Comparison of ENCODE assay signal across 15 cellular contexts in the genomic region with DNA sequence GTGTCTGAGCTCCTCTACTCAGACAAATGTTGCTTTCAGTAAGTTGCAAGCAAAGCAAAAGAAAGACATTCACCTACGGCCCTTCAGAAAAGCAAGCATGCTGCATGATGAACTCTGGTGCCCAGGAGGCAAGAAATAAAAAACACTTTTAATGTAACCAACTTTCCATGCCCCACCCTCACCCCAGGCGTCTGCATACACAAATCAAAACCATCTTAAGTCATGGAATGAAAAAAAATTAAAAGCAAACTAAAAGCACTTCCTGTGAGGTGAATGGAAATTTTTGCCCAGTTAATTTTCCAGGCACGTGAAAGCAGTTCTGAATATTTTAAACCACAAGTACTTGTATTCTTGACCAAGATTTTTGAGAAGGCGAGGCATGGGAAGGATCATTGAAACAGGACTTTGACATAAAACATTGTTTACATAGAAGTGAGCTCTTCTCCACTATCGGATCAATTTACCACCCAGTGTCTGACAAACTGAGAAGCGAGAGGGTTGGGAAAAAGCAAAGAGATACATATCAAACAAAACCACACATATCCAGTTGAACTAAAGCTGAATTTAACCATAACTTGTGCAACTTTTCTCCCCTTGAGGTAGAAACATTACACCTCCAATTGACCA. TPM values are rescaled to one million over a fixed set of nuclear protein-coding genes. Genes with fewer than 3 reads are reported as not detected.
DNase-seq lines count a peak whose midpoint lies in the region; TF ChIP-seq lines count a peak whose summit lies in the region.
"Had no signal": no experiment of that assay in that cellular context is flagged by ENCODE, and none has a peak within 500 bp of the region (broad histone marks: within the 10 kb centered on the region; RNA-seq: fewer than 3 reads in every experiment).

No MANE protein-coding gene starts in this region.

- H3K79me2 ChIP-seq in PC-9 (ENCODE audit: low read depth) = no peaks in the 10 kb centered on the region

- CTCF ChIA-PET in activated CD4-positive, alpha-beta memory T cell treated with anti-CD3 and anti-CD28 coated beads for 36 hours (lab: Charles Lee) = interaction anchor here (0.6 to 1.4 kb wide), 8 partner anchors 9 to 175 kb away, joined by 3 to 8 read pairs (median 3); no protein-coding TSS in a partner anchor
- CTCF ChIA-PET in PC-9 (lab: Charles Lee) = no interaction called here

- H3K9me3 ChIP-seq in KOPT-K1 (ENCODE audit: insufficient read depth, low read length, poor library complexity, severe bottlenecking) (no peaks in the 10 kb centered on the region), PC-9 (ENCODE audit: insufficient read depth, low read depth) (no peaks in the 10 kb centered on the region)
- H3K9me3 ChIP-seq: breast epithelium had no signal

- peak overlapping the region; percentile 74 for H3K4me3 Mint-ChIP-seq in activated CD4-positive, alpha-beta memory T cell treated with anti-CD3 and anti-CD28 coated beads for 36 hours
- no peak overlapping the region for H3K4me3 Mint-ChIP-seq in CD14-positive monocyte
- H3K4me3 Mint-ChIP-seq: memory B cell, WTC11 had no signal

- no peaks in the 10 kb centered on the region for H3F3A ChIP-seq in PC-9 (ENCODE audit: insufficient read depth, low read depth)

- no peaks in the 10 kb centered on the region for H4K20me1 ChIP-seq in PC-9 (ENCODE audit: insufficient read depth)
- H4K20me1 ChIP-seq: BLaER1 treated with 17β-estradiol and CSF1 and Interleukin-3, amounts not matched to agents 10 nM and 100 nM had no signal

- TF ChIP-seq CTCF in choroid plexus epithelial cell (conservative IDR thresholded peaks at IDR 0.05; ENCODE audit: low read depth, low read length) (no peak), CD14-positive monocyte (IDR thresholded peaks at IDR 0.05) (no peak), PC-9 (conservative IDR thresholded peaks at IDR 0.05) (no peak)

- no TSS peak for BruUV-seq in PC-9 (replicated peaks; lab: Mats Ljungman, UMichigan)

- intact Hi-C loops in activated CD4-positive, alpha-beta memory T cell treated with anti-CD3 and anti-CD28 coated beads for 36 hours (cut with micrococcal nuclease) = loop anchor here (1.0 to 2.0 kb wide), 12 partner anchors 8 to 227 kb away; no protein-coding TSS in a partner anchor
- intact Hi-C loops in CD14-positive monocyte (cut with micrococcal nuclease) (no loop called here), PC-9 (cut with micrococcal nuclease; ENCODE audit: unreplicated experiment) (no loop called here)

- DNase-seq in activated CD4-positive, alpha-beta memory T cell treated with anti-CD3 and anti-CD28 coated beads for 36 hours = peak; percentile 76
- peak; percentile 13 for DNase-seq in choroid plexus epithelial cell (ENCODE audit: low read depth)
- peak; percentile 36 to 72 for DNase-seq in stimulated activated CD4-positive, alpha-beta T cell treated with anti-CD3 and anti-CD28 coated beads, Interleukin-4, amount 100 ng/mL, for 4 hours
- DNase-seq in CD14-positive monocyte (ENCODE audit: low spot score) = no peak
- no peak for DNase-seq in mucosa of gallbladder (ENCODE audit: low spot score)
- DNase-seq in DMS79 (lab: John Stamatoyannopoulos, UW) = no peak
- DNase-seq in PC-9 = no peak
- DNase-seq: erythroblast, NCI-H446 treated with DMSO at 0.1 percent for 48 hours had no signal

- H3K4me3 ChIP-seq in choroid plexus epithelial cell (ENCODE audit: low read depth, low read length) (no peak overlapping the region), PC-9 (no peak overlapping the region)
- H3K4me3 ChIP-seq: BLaER1 treated with 17β-estradiol and CSF1 and Interleukin-3, amounts not matched to agents 10 nM and 100 nM; breast epithelium had no signal

- H3K27me3 Mint-ChIP-seq in activated CD4-positive, alpha-beta memory T cell treated with anti-CD3 and anti-CD28 coated beads for 36 hours = no peaks in the 10 kb centered on the region
- peaks cover 0 to 6% (median under 1%) of the 10 kb centered on the region in 3 donors for H3K27me3 Mint-ChIP-seq in CD14-positive monocyte (ENCODE audit: low read depth in 3 of 3)

- H3K4me1 Mint-ChIP-seq in activated CD4-positive, alpha-beta memory T cell treated with anti-CD3 and anti-CD28 coated beads for 36 hours (ENCODE audit: low read depth) = peaks cover 59% of the 10 kb centered on the region
- H3K4me1 Mint-ChIP-seq in CD14-positive monocyte = no peaks in the 10 kb centered on the region
- H3K4me1 Mint-ChIP-seq: memory B cell had no signal

- H3K4me2 ChIP-seq in PC-9 = no peak overlapping the region

- H3K27ac ChIP-seq in KOPT-K1 (ENCODE audit: low read depth, low read length, poor library complexity, severe bottlenecking) = peak overlapping the region; percentile 98
- no peak overlapping the region for H3K27ac ChIP-seq in PC-9
- H3K27ac ChIP-seq: BLaER1 treated with 17β-estradiol and CSF1 and Interleukin-3, amounts not matched to agents 10 nM and 100 nM; breast epithelium had no signal

- no peaks in the 10 kb centered on the region for H3K4me1 ChIP-seq in PC-9 (replicated peaks; ENCODE audit: insufficient read depth)
- H3K4me1 ChIP-seq: breast epithelium had no signal

- no peak overlapping the region for H2AFZ ChIP-seq in PC-9

- peaks cover 54% of the 10 kb centered on the region for H3K36me3 Mint-ChIP-seq in activated CD4-positive, alpha-beta memory T cell treated with anti-CD3 and anti-CD28 coated beads for 36 hours
- H3K36me3 Mint-ChIP-seq in CD14-positive monocyte = no peaks in the 10 kb centered on the region
- H3K36me3 Mint-ChIP-seq: memory B cell, WTC11 had no signal

- peaks cover 2% of the 10 kb centered on the region for H3K9me3 Mint-ChIP-seq in activated CD4-positive, alpha-beta memory T cell treated with anti-CD3 and anti-CD28 coated beads for 36 hours
- H3K9me3 Mint-ChIP-seq in CD14-positive monocyte = peaks cover 0 to 4% (median 0%) of the 10 kb centered on the region in 7 donors

- H3K27ac Mint-ChIP-seq in activated CD4-positive, alpha-beta memory T cell treated with anti-CD3 and anti-CD28 coated beads for 36 hours = peak overlapping the region; percentile 94
- H3K27ac Mint-ChIP-seq in CD14-positive monocyte = no peak overlapping the region
- H3K27ac Mint-ChIP-seq: memory B cell, WTC11 had no signal

- H3K36me3 ChIP-seq in KOPT-K1 (ENCODE audit: insufficient read depth, low read length) (no peaks in the 10 kb centered on the region), PC-9 (ENCODE audit: low read depth) (no peaks in the 10 kb centered on the region)
- H3K36me3 ChIP-seq: BLaER1 treated with 17β-estradiol and CSF1 and Interleukin-3, amounts not matched to agents 10 nM and 100 nM; breast epithelium had no signal

- POLR2A ChIA-PET in activated CD4-positive, alpha-beta memory T cell treated with anti-CD3 and anti-CD28 coated beads for 36 hours (lab: Charles Lee) = interaction anchor here (0.6 to 7.6 kb wide), 38 partner anchors 11 to 696 kb away, joined by 3 to 188 read pairs (median 4); partner anchors contain the start of genes CD28, CTLA4 and CYP20A1
- POLR2A ChIA-PET in PC-9 (lab: Charles Lee; ENCODE audit: unreplicated experiment) = no interaction called here

- H3K27me3 ChIP-seq in PC-9 (ENCODE audit: insufficient read depth, low read depth) = no peaks in the 10 kb centered on the region
- H3K27me3 ChIP-seq: BLaER1 treated with 17β-estradiol and CSF1 and Interleukin-3, amounts not matched to agents 10 nM and 100 nM; breast epithelium had no signal

- no peaks in the 10 kb centered on the region for H3K9me2 ChIP-seq in PC-9 (ENCODE audit: insufficient read depth)

RNA-seq across cellular contexts. Expression of gene ICOS, which starts 2.4 kb away (rescaled TPM):
- total RNA-seq in activated CD4-positive, alpha-beta memory T cell treated with anti-CD3 and anti-CD28 coated beads for 36 hours = 100 to 1,000 TPM; 187 to 190 TPM
- polyA plus RNA-seq in CD14-positive monocyte = under 1 TPM in 1 of 2 donors, not detected in 1; 0.13 TPM
- 0.98 TPM for total RNA-seq in mucosa of gallbladder
- not detected in 2 replicates for total RNA-seq in PC-9 (2021)
- total RNA-seq: pulmonary artery endothelial cell had no signal

Comparison
In these comparisons a context has a peak if more than half of its experiments do, and no peak if none do; other contexts are left out.
1. DNase-seq: peak in activated CD4-positive, alpha-beta memory T cell treated with anti-CD3 and anti-CD28 coated beads for 36 hours (single experiment), choroid plexus epithelial cell (single experiment) and stimulated activated CD4-positive, alpha-beta T cell treated with anti-CD3 and anti-CD28 coated beads, Interleukin-4, amount 100 ng/mL, for 4 hours (2 of 2); none in CD14-positive monocyte (single experiment), mucosa of gallbladder (single experiment), DMS79 (single experiment) and PC-9 (0 of 2).
2. RNA of gene ICOS, which starts 2.4 kb away (total RNA-seq): 187 to 190 TPM in activated CD4-positive, alpha-beta memory T cell treated with anti-CD3 and anti-CD28 coated beads for 36 hours; 0.98 TPM in mucosa of gallbladder (single experiment) and not detected in PC-9; every median in the first group is over 10 times any median in the second.